In genomic region chr5:175885813-175886212, GRCh38 we compare ENCODE assay signal across 1 cellular context.
TF ChIP-seq lines count a peak whose summit lies in the region.

No MANE protein-coding gene starts in this region.

TF ChIP-seq in SK-N-SH, 30 proteins besides CTCF, POLR2A, EP300 and RAD21 (continued from another document):
- TF ChIP-seq USF2 (IDR thresholded peaks at IDR 0.05; ENCODE audit: borderline replicate concordance, low read depth, low read length) (no peak), FOXJ3 (CRISPR knock-in tag; IDR thresholded peaks at IDR 0.05) (no peak), NRF1 (IDR thresholded peaks at IDR 0.05; ENCODE audit: low read depth, low read length) (no peak), GATA2 (CRISPR knock-in tag; IDR thresholded peaks at IDR 0.05) (no peak), RCOR1 (IDR thresholded peaks at IDR 0.05; ENCODE audit: low read length) (no peak), MXI1 (IDR thresholded peaks at IDR 0.05; ENCODE audit: low read depth, low read length) (no peak), RXRA (IDR thresholded peaks at IDR 0.05; ENCODE audit: borderline replicate concordance, low read depth) (no peak), CHD2 (IDR thresholded peaks at IDR 0.05; ENCODE audit: low read length, partially characterized antibody) (no peak)
- TF ChIP-seq, protein P1, sequence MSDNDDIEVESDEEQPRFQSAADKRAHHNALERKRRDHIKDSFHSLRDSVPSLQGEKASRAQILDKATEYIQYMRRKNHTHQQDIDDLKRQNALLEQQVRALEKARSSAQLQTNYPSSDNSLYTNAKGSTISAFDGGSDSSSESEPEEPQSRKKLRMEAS (IDR thresholded peaks at IDR 0.05; ENCODE audit: low read depth): no peak
TF ChIP-seq in SK-N-SH: peak in this region for 0.
